Comparison of ENCODE assay signal across 27 cellular contexts in the genomic region with DNA sequence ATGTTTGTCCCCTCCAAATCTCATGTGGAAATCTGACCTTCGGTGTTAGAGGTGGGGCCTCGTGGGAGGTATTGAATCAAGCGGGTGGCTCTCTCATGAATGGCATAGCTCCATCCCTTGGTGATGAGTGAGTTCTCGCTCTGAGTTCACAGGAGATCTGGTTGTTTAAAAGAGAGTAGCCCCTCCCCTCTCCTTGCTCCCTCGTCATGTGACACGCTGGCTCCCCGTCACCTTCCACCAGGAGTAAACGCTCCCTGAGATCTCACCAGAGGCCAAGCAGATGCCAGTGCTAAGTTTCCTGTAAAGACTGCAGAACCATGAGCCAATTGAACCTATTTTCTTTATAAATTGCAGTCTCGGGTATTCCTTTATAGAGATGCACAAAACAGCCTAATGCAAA.
"Had no signal": no experiment of that assay in that cellular context is flagged by ENCODE, and none has a peak within 500 bp of the region (broad histone marks: within the 10 kb centered on the region; RNA-seq: fewer than 3 reads in every experiment).

No MANE protein-coding gene starts in this region.

- H3K4me3 Mint-ChIP-seq: memory B cell; mesothelial cell of epicardium; naive B cell; natural killer cell treated with Interleukin-12 subunit alpha and Interleukin-12 subunit beta and Interleukin-15 and Interleukin-18, amount 100 ng/mL, for 72 hours; stimulated activated effector memory CD8-positive, alpha-beta T cell treated with anti-CD3 and anti-CD28 coated beads, Interleukin-12 subunit alpha, Interleukin-12 subunit beta, amount 100 ng/mL, for 72 hours had no signal

- H2AFZ ChIP-seq: hepatocyte had no signal

- H3K79me2 ChIP-seq: hepatocyte had no signal

- H3K9me3 ChIP-seq: gastroesophageal sphincter, heart left ventricle, mucosa of descending colon, prostate gland, sigmoid colon, stomach, thyroid gland, vagina had no signal

- DNase-seq: dorsolateral prefrontal cortex; effector CD4-positive, alpha-beta T cell; foreskin keratinocyte; heart left ventricle; kidney; naive B cell; nucleus accumbens; right cardiac atrium; sigmoid colon; stimulated activated CD4-positive, alpha-beta T cell treated with anti-CD3 and anti-CD28 coated beads, Interleukin-2, amount 100 ng/mL, for 24 hours; stimulated activated CD4-positive, alpha-beta T cell treated with anti-CD3 and anti-CD28 coated beads, Interleukin-4, amount 100 ng/mL, for 24 hours; stimulated activated naive CD4-positive, alpha-beta T cell treated with Interleukin-2 at 50 U/mL for 16 hours; stomach; trophoblast cell had no signal

- H3K9me3 Mint-ChIP-seq: memory B cell, naive B cell had no signal

- H3K4me1 Mint-ChIP-seq: memory B cell; stimulated activated effector memory CD8-positive, alpha-beta T cell treated with anti-CD3 and anti-CD28 coated beads, Interleukin-12 subunit alpha, Interleukin-12 subunit beta, amount 100 ng/mL, for 72 hours had no signal

- H3K27me3 Mint-ChIP-seq: memory B cell; natural killer cell treated with Interleukin-12 subunit alpha and Interleukin-12 subunit beta and Interleukin-15 and Interleukin-18, amount 100 ng/mL, for 72 hours had no signal

- H3K27ac ChIP-seq: dorsolateral prefrontal cortex, epithelial cell of prostate, foreskin keratinocyte, gastroesophageal sphincter, heart left ventricle, hepatocyte, prostate gland, sigmoid colon, stomach, thyroid gland, vagina had no signal

- H3K4me1 ChIP-seq: gastroesophageal sphincter, prostate gland, sigmoid colon, vagina had no signal

- H3K36me3 Mint-ChIP-seq: memory B cell; mesothelial cell of epicardium; naive B cell; natural killer cell treated with Interleukin-12 subunit alpha and Interleukin-12 subunit beta and Interleukin-15 and Interleukin-18, amount 100 ng/mL, for 72 hours; stimulated activated effector memory CD8-positive, alpha-beta T cell treated with anti-CD3 and anti-CD28 coated beads, Interleukin-12 subunit alpha, Interleukin-12 subunit beta, amount 100 ng/mL, for 72 hours had no signal

- H3K4me2 ChIP-seq: hepatocyte had no signal

- H3K27me3 ChIP-seq: foreskin keratinocyte, gastroesophageal sphincter, heart left ventricle, hepatocyte, sigmoid colon, stomach, thyroid gland, vagina had no signal

- ATAC-seq: esophagus mucosa; foreskin keratinocyte; gastroesophageal sphincter; heart left ventricle; natural killer cell treated with Interleukin-12 subunit alpha and Interleukin-12 subunit beta and Interleukin-15 and Interleukin-18, amount 100 ng/mL, for 72 hours; right cardiac atrium; stimulated activated effector memory CD8-positive, alpha-beta T cell treated with anti-CD3 and anti-CD28 coated beads, Interleukin-12 subunit alpha, Interleukin-12 subunit beta, amount 100 ng/mL, for 72 hours had no signal

- H3K4me3 ChIP-seq: dorsolateral prefrontal cortex, gastroesophageal sphincter, heart left ventricle, hepatocyte, lung, mucosa of descending colon, prostate gland, sigmoid colon, stomach, thyroid gland, vagina had no signal

- H3K36me3 ChIP-seq: gastroesophageal sphincter, heart left ventricle, prostate gland, sigmoid colon, thyroid gland, vagina had no signal

- H3K27ac Mint-ChIP-seq: memory B cell; mesothelial cell of epicardium; natural killer cell treated with Interleukin-12 subunit alpha and Interleukin-12 subunit beta and Interleukin-15 and Interleukin-18, amount 100 ng/mL, for 72 hours; stimulated activated effector memory CD8-positive, alpha-beta T cell treated with anti-CD3 and anti-CD28 coated beads, Interleukin-12 subunit alpha, Interleukin-12 subunit beta, amount 100 ng/mL, for 72 hours had no signal
